Comparison of ENCODE assay signal across 10 cellular contexts in genomic region chr6:30062471-30063178, GRCh38. TPM values are rescaled to one million over a fixed set of nuclear protein-coding genes. Genes with fewer than 3 reads are reported as not detected.
DNase-seq lines count a peak whose midpoint lies in the region; ATAC-seq, FAIRE-seq and TF ChIP-seq lines count a peak whose summit lies in the region.
"Had no signal": no experiment of that assay in that cellular context is flagged by ENCODE, and none has a peak within 500 bp of the region (broad histone marks: within the 10 kb centered on the region; RNA-seq: fewer than 3 reads in every experiment).

No MANE protein-coding gene starts in this region.

- H3K4me3 ChIP-seq in CD4-positive, alpha-beta memory T cell (ENCODE audit: low read length in 2 of 2) = peak overlapping the region in 1 of 2 donors; percentile 62
- peak overlapping the region; percentile 98 for H3K4me3 ChIP-seq in Karpas-422 (ENCODE audit: low read length)
- H3K4me3 ChIP-seq in K562 = peak overlapping the region; percentile 79
- H3K4me3 ChIP-seq in naive thymus-derived CD4-positive, alpha-beta T cell (ENCODE audit: low read length) = peak overlapping the region; percentile 95

- peaks cover 15% of the 10 kb centered on the region for H3K36me3 ChIP-seq in CD4-positive, alpha-beta memory T cell (ENCODE audit: insufficient read depth, low read length)
- H3K36me3 ChIP-seq in Karpas-422 (ENCODE audit: insufficient read depth, low read length) = peaks cover 14% of the 10 kb centered on the region; the same call in 1 of the 2 replicates
- peaks cover 30% of the 10 kb centered on the region for H3K36me3 ChIP-seq in K562 (ENCODE audit: control insufficient read depth, insufficient read depth, low read length)
- peaks cover 5 to 13% (median 8%) of the 10 kb centered on the region in 3 experiments for H3K36me3 ChIP-seq in naive thymus-derived CD4-positive, alpha-beta T cell (ENCODE audit: control insufficient read depth in 2 of 3, insufficient read depth in 3 of 3, low read length in 3 of 3)

- peak overlapping the region; percentile 96 to 99 (median 98) for H3K4me3 Mint-ChIP-seq in CD4-positive, alpha-beta memory T cell
- peak overlapping the region; percentile 93 to 99 (median 98) for H3K4me3 Mint-ChIP-seq in naive thymus-derived CD4-positive, alpha-beta T cell

- H3K9me3 Mint-ChIP-seq in CD4-positive, alpha-beta memory T cell = peaks cover 0 to 3% (median 0%) of the 10 kb centered on the region in 8 donors
- H3K9me3 Mint-ChIP-seq in naive thymus-derived CD4-positive, alpha-beta T cell = peaks cover 0 to 5% (median 0%) of the 10 kb centered on the region in 11 donors

- H2AFZ ChIP-seq in Karpas-422 (ENCODE audit: low read length) = no peak overlapping the region
- no peak overlapping the region for H2AFZ ChIP-seq in K562 (ENCODE audit: low read depth, low read length)

- intact Hi-C loops in CD4-positive, alpha-beta memory T cell (cut with micrococcal nuclease) = no loop called here
- intact Hi-C loops in K562 (cut with micrococcal nuclease) = loop anchor here (5.0 to 10.0 kb wide), 2 partner anchors 95 to 282 kb away; partner anchors contain the start of gene RPP21
- intact Hi-C loops in naive thymus-derived CD4-positive, alpha-beta T cell (cut with micrococcal nuclease) = loop anchor here (5.0 to 10.0 kb wide), 2 partner anchors 340 to 662 kb away; partner anchors contain the start of genes HLA-F (in 1 of the 2) and TUBB (in 1 of the 2)

- peaks cover 22 to 62% (median 39%) of the 10 kb centered on the region in 4 donors for H3K4me1 Mint-ChIP-seq in CD4-positive, alpha-beta memory T cell
- peaks cover 26 to 77% (median 63%) of the 10 kb centered on the region in 7 donors for H3K4me1 Mint-ChIP-seq in naive thymus-derived CD4-positive, alpha-beta T cell

- no peak for FAIRE-seq in K562 (lab: Jason Lieb, UNC)

- ATAC-seq in K562 = no peak
- ATAC-seq in naive thymus-derived CD4-positive, alpha-beta T cell = no peak
- no peak for ATAC-seq in GM18870 (IDR thresholded peaks at IDR 0.05; ENCODE audit: unreplicated experiment)

- H3K9me2 ChIP-seq in Karpas-422 (replicated peaks; ENCODE audit: insufficient read depth, low read length) = no peaks in the 10 kb centered on the region

- no peaks in the 10 kb centered on the region for H4K20me1 ChIP-seq in Karpas-422 (ENCODE audit: insufficient read depth, low read depth, low read length)
- H4K20me1 ChIP-seq in K562 (replicated peaks; ENCODE audit: control insufficient read depth, insufficient read depth, low read length) = no peaks in the 10 kb centered on the region

- in situ Hi-C loops in K562 (cut with MboI) = no loop called here

- no peak for TF ChIP-seq POLR2A in K562 (conservative IDR thresholded peaks at IDR 0.05)

- H3K9me1 ChIP-seq in K562 (ENCODE audit: control insufficient read depth, insufficient read depth, low read length) = no peaks in the 10 kb centered on the region

- peaks cover 28 to 56% of the 10 kb centered on the region in 2 donors for H3K36me3 Mint-ChIP-seq in CD4-positive, alpha-beta memory T cell
- H3K36me3 Mint-ChIP-seq in naive thymus-derived CD4-positive, alpha-beta T cell = peaks cover 0 to 32% (median 19%) of the 10 kb centered on the region in 5 donors

- no peak for TF ChIP-seq EP300 in K562 (IDR thresholded peaks at IDR 0.05; ENCODE audit: low read length)

- peak overlapping the region; percentile 85 for H3K9ac ChIP-seq in Karpas-422 (ENCODE audit: low read length)
- H3K9ac ChIP-seq in K562 (ENCODE audit: insufficient read depth in 1 of 2, low read depth in 2 of 2, low read length in 2 of 2) = peak overlapping the region in 1 of 2 experiments; percentile 96; a peak in 1 of 4 replicates

- H3K27ac Mint-ChIP-seq in CD4-positive, alpha-beta memory T cell = peak overlapping the region; percentile 97 to 100 (median 99)
- H3K27ac Mint-ChIP-seq in naive thymus-derived CD4-positive, alpha-beta T cell = peak overlapping the region in 8 of 9 donors; percentile 43 to 99 (median 99)

- peaks cover 0 to 1% of the 10 kb centered on the region in 2 donors for H3K27me3 Mint-ChIP-seq in CD4-positive, alpha-beta memory T cell
- no peaks in the 10 kb centered on the region for H3K27me3 Mint-ChIP-seq in naive thymus-derived CD4-positive, alpha-beta T cell

- CTCF ChIA-PET in CD4-positive, alpha-beta memory T cell (lab: Charles Lee; ENCODE audit: partially characterized antibody) = interaction anchor here (0.8 to 4.8 kb wide), 2 partner anchors 40 to 439 kb away, joined by 3 to 29 read pairs; no protein-coding TSS in a partner anchor
- CTCF ChIA-PET in K562 (lab: Yijun Ruan, JAX; ENCODE audit: low intra/inter-chr PET ratio) = no interaction called here
- CTCF ChIA-PET in naive thymus-derived CD4-positive, alpha-beta T cell (lab: Charles Lee) = no interaction called here

- H3K4me2 ChIP-seq in Karpas-422 (ENCODE audit: low read depth, low read length, poor library complexity, severe bottlenecking) = peak overlapping the region; percentile 93
- H3K4me2 ChIP-seq in K562 (ENCODE audit: insufficient read depth, low read length) = peak overlapping the region; percentile 93; the same call in 1 of the 2 replicates

- peaks cover 45% of the 10 kb centered on the region for H3K4me1 ChIP-seq in CD4-positive, alpha-beta memory T cell (ENCODE audit: insufficient read depth, low read length)
- H3K4me1 ChIP-seq in Karpas-422 (ENCODE audit: low read length) (peaks cover 54% of the 10 kb centered on the region), K562 (replicated peaks in 1 of 2; ENCODE audit: control insufficient read depth in 2 of 2, insufficient read depth in 2 of 2, low read length in 2 of 2) (peaks cover 0 to 14% of the 10 kb centered on the region in 2 experiments; a peak in 3 of 5 replicates)
- peaks cover 26 to 27% of the 10 kb centered on the region in 2 donors for H3K4me1 ChIP-seq in naive thymus-derived CD4-positive, alpha-beta T cell (ENCODE audit: control insufficient read depth in 2 of 2, insufficient read depth in 2 of 2, low read length in 2 of 2)

- TF ChIP-seq RAD21 in K562 (CRISPR knock-in tag; conservative IDR thresholded peaks at IDR 0.05 in 1 of 2, IDR thresholded peaks at IDR 0.05 in 1 of 2) = no peak

- POLR2A ChIA-PET in CD4-positive, alpha-beta memory T cell (lab: Charles Lee; ENCODE audit: partially characterized antibody) = interaction anchor here (0.7 to 4.4 kb wide), 6 partner anchors 12 to 1530 kb away, joined by 3 to 26 read pairs (median 6); partner anchors contain the start of genes NCR3, RNF39 and TRIM39
- POLR2A ChIA-PET in K562 (lab: Yijun Ruan, JAX) = no interaction called here
- POLR2A ChIA-PET in naive thymus-derived CD4-positive, alpha-beta T cell (lab: Charles Lee) = interaction anchor here (1.3 to 2.9 kb wide), 3 partner anchors 27 to 121 kb away, joined by 4 to 14 read pairs (median 6); partner anchors contain the start of gene HLA-A

- H3K79me2 ChIP-seq in Karpas-422 (ENCODE audit: low read length) (peaks cover 59% of the 10 kb centered on the region), K562 (ENCODE audit: control insufficient read depth, insufficient read depth, low read length) (peaks cover 58% of the 10 kb centered on the region)

- no peak for TF ChIP-seq CTCF in K562 (IDR thresholded peaks at IDR 0.05 in 2 of 3, conservative IDR thresholded peaks at IDR 0.05 in 1 of 3; ENCODE audit: insufficient read depth in 2 of 3, low read depth in 1 of 3, low read length in 3 of 3)

- DNase-seq in CD4-positive, alpha-beta memory T cell = peak in 2 of 5 donors; percentile 30 to 66
- no peak for DNase-seq in Karpas-422
- peak in 1 of 4 experiments; percentile 20 for DNase-seq in K562 (ENCODE audit: extremely low read depth in 1 of 4, low spot score in 3 of 4)
- DNase-seq in naive thymus-derived CD4-positive, alpha-beta T cell = peak in 1 of 9 donors; percentile 30
- DNase-seq in COLO668 (lab: John Stamatoyannopoulos, UW; ENCODE audit: unreplicated experiment) = no peak
- no peak for DNase-seq in AG08396 (ENCODE audit: low spot score)
- DNase-seq in NCI-H1417 treated with DMSO at 0.1 percent for 48 hours (lab: John Stamatoyannopoulos, UW) = no peak
- DNase-seq: NCI-H774; stimulated activated CD4-positive, alpha-beta T cell treated with anti-CD3 and anti-CD28 coated beads, Interleukin-2, amount 100 ng/mL, for 48 hours had no signal

- H3K9me3 ChIP-seq in CD4-positive, alpha-beta memory T cell (ENCODE audit: control insufficient read depth in 1 of 2, low read length in 2 of 2) = no peaks in the 10 kb centered on the region
- H3K9me3 ChIP-seq in Karpas-422 (ENCODE audit: low read length) (no peaks in the 10 kb centered on the region), K562 (replicated peaks; ENCODE audit: control insufficient read depth, insufficient read depth, low read depth, low read length) (no peaks in the 10 kb centered on the region)
- no peaks in the 10 kb centered on the region for H3K9me3 ChIP-seq in naive thymus-derived CD4-positive, alpha-beta T cell (ENCODE audit: control insufficient read depth in 2 of 3, low read length in 3 of 3)

- BruUV-seq in K562 (replicated peaks; lab: Mats Ljungman, UMichigan) = no TSS peak

- H3K27ac ChIP-seq in CD4-positive, alpha-beta memory T cell (ENCODE audit: low read depth, low read length) = peak overlapping the region; percentile 92
- H3K27ac ChIP-seq in Karpas-422 (ENCODE audit: low read length) (no peak overlapping the region), K562 (ENCODE audit: extremely low read depth, low read depth, low read length) (peak overlapping the region; percentile 85; the same call in 1 of the 3 replicates)
- peak overlapping the region; percentile 92 for H3K27ac ChIP-seq in naive thymus-derived CD4-positive, alpha-beta T cell (ENCODE audit: low read depth, low read length)

- 63% methylated on average over 5 of the region's 7 CpGs for WGBS in K562 (ENCODE audit: insufficient coverage, low coverage, missing lambda C conversion rate)

- no peaks in the 10 kb centered on the region for H3K27me3 ChIP-seq in CD4-positive, alpha-beta memory T cell (ENCODE audit: insufficient read depth, low read length)
- no peaks in the 10 kb centered on the region for H3K27me3 ChIP-seq in Karpas-422 (ENCODE audit: low read length)
- no peaks in the 10 kb centered on the region for H3K27me3 ChIP-seq in K562 (ENCODE audit: control insufficient read depth in 2 of 2, insufficient read depth in 2 of 2, low read length in 2 of 2)
- H3K27me3 ChIP-seq in naive thymus-derived CD4-positive, alpha-beta T cell (ENCODE audit: control insufficient read depth in 2 of 2, insufficient read depth in 2 of 2, low read length in 2 of 2) = no peaks in the 10 kb centered on the region

RNA-seq across cellular contexts. Expression of gene POLR1H, which starts 1.6 kb away (rescaled TPM):
- total RNA-seq in CD4-positive, alpha-beta memory T cell = 10 to 100 TPM; 47.2 to 50.0 TPM
- 100 to 1,000 TPM in 1 of 2 donors, 10 to 100 TPM in 1; 65.7 to 109 TPM for polyA plus RNA-seq in CD4-positive, alpha-beta memory T cell
- total RNA-seq in Karpas-422 (2014; rRNA removed; shearing (Covaris generic); ENCODE audit: low replicate concordance) = 64.3 and 85.1 TPM in 2 replicates
- 19.9 and 30.6 TPM in 2 replicates for total RNA-seq in K562 (2011; cell fraction: chromatin; rRNA removed; ENCODE audit: low replicate concordance)
- 30.3 and 30.7 TPM in 2 replicates for total RNA-seq in K562 (2011; cell fraction: nucleolus; rRNA removed)
- total RNA-seq in K562 (2011; cell fraction: nucleoplasm; rRNA removed) = 29.0 and 30.1 TPM in 2 replicates
- total RNA-seq in K562 (2014; rRNA removed) (92.2 and 119 TPM in 2 replicates), K562 (2014; rRNA removed; fragmentation: Illumina TruSeq; extraction: Trizol) (126 and 174 TPM in 2 replicates), K562 (2015; rRNA removed; fragmentation: Illumina TruSeq; extraction: Trizol) (150 and 160 TPM in 2 replicates), K562 (2021) (113 and 123 TPM in 2 replicates)
- polyA plus RNA-seq in K562 (2011; rRNA removed) (143 and 156 TPM in 2 replicates), K562 (2014; fragmentation: Illumina TruSeq; extraction: Trizol) (115 and 122 TPM in 2 replicates), K562 (2014; fragmentation: Nextera tagmentation; extraction: Ambion mirVana) (100 to 1,000 TPM; 322 to 333 TPM), K562 (2014; rRNA removed) (121 and 149 TPM in 2 replicates)
- 189 and 193 TPM in 2 replicates for polyA plus RNA-seq in K562 (2011; cell fraction: cytosol; rRNA removed)
- 115 and 130 TPM in 2 replicates for polyA plus RNA-seq in K562 (2011; cell fraction: nucleus; rRNA removed)
- 130 and 140 TPM in 2 replicates for polyA plus RNA-seq in K562 (2012)
- 35.4 and 40.0 TPM in 2 replicates for polyA minus RNA-seq in K562 (2011; rRNA and poly(A)+ RNA removed)
- polyA minus RNA-seq in K562 (2011; cell fraction: cytosol; rRNA and poly(A)+ RNA removed) = 15.2 and 16.0 TPM in 2 replicates
- 15.9 and 21.0 TPM in 2 replicates for polyA minus RNA-seq in K562 (2011; cell fraction: nucleus; rRNA and poly(A)+ RNA removed)
- total RNA-seq in naive thymus-derived CD4-positive, alpha-beta T cell = 10 to 100 TPM; 27.3 to 66.8 (median 45.0) TPM
- 100 to 1,000 TPM in 1 of 2 donors, 10 to 100 TPM in 1; 89.2 to 128 TPM for polyA plus RNA-seq in naive thymus-derived CD4-positive, alpha-beta T cell

RNA-seq across cellular contexts. Expression of gene PPP1R11, which starts 4.4 kb away (rescaled TPM):
- 10 to 100 TPM; 65.2 to 66.2 TPM for total RNA-seq in CD4-positive, alpha-beta memory T cell
- polyA plus RNA-seq in CD4-positive, alpha-beta memory T cell = 100 to 1,000 TPM; 114 to 134 TPM
- total RNA-seq in Karpas-422 (2014; rRNA removed; shearing (Covaris generic); ENCODE audit: low replicate concordance) = 26.6 and 31.5 TPM in 2 replicates
- 13.4 and 14.5 TPM in 2 replicates for total RNA-seq in K562 (2011; cell fraction: chromatin; rRNA removed; ENCODE audit: low replicate concordance)
- 8.8 and 9.7 TPM in 2 replicates for total RNA-seq in K562 (2011; cell fraction: nucleolus; rRNA removed)
- 19.6 and 32.7 TPM in 2 replicates for total RNA-seq in K562 (2011; cell fraction: nucleoplasm; rRNA removed)
- total RNA-seq in K562 (2014; rRNA removed) (32.9 and 46.2 TPM in 2 replicates), K562 (2014; rRNA removed; fragmentation: Illumina TruSeq; extraction: Trizol) (39.3 and 40.8 TPM in 2 replicates), K562 (2015; rRNA removed; fragmentation: Illumina TruSeq; extraction: Trizol) (51.3 and 51.5 TPM in 2 replicates), K562 (2021) (44.6 and 49.7 TPM in 2 replicates)
- polyA plus RNA-seq in K562 (2011; rRNA removed) (74.6 and 77.8 TPM in 2 replicates), K562 (2014; fragmentation: Illumina TruSeq; extraction: Trizol) (71.7 and 94.8 TPM in 2 replicates), K562 (2014; fragmentation: Nextera tagmentation; extraction: Ambion mirVana) (10 to 100 TPM; 17.8 to 30.9 TPM), K562 (2014; rRNA removed) (58.1 and 64.1 TPM in 2 replicates)
- polyA plus RNA-seq in K562 (2011; cell fraction: cytosol; rRNA removed) = 56.3 and 72.0 TPM in 2 replicates
- 35.3 and 42.5 TPM in 2 replicates for polyA plus RNA-seq in K562 (2011; cell fraction: nucleus; rRNA removed)
- 47.5 and 59.4 TPM in 2 replicates for polyA plus RNA-seq in K562 (2012)
- polyA minus RNA-seq in K562 (2011; rRNA and poly(A)+ RNA removed) = 27.6 and 29.1 TPM in 2 replicates
- polyA minus RNA-seq in K562 (2011; cell fraction: cytosol; rRNA and poly(A)+ RNA removed) = 12.3 and 21.0 TPM in 2 replicates
- polyA minus RNA-seq in K562 (2011; cell fraction: nucleus; rRNA and poly(A)+ RNA removed) = 8.5 and 12.9 TPM in 2 replicates
- 10 to 100 TPM; 49.4 to 67.1 (median 62.7) TPM for total RNA-seq in naive thymus-derived CD4-positive, alpha-beta T cell
- 100 to 1,000 TPM; 112 to 113 TPM for polyA plus RNA-seq in naive thymus-derived CD4-positive, alpha-beta T cell

RNA-seq across cellular contexts. Expression of gene RNF39, which starts 12.9 kb away (rescaled TPM):
- total RNA-seq in CD4-positive, alpha-beta memory T cell = not detected
- polyA plus RNA-seq in CD4-positive, alpha-beta memory T cell = under 1 TPM in 1 of 2 donors, not detected in 1; 0.21 TPM
- total RNA-seq in Karpas-422 (2014; rRNA removed; shearing (Covaris generic); ENCODE audit: low replicate concordance) = not detected in 2 replicates
- total RNA-seq in K562 (2011; cell fraction: chromatin; rRNA removed; ENCODE audit: low replicate concordance) = not detected in 2 replicates
- total RNA-seq in K562 (2011; cell fraction: nucleolus; rRNA removed) = not detected in 2 replicates
- not detected in 2 replicates for total RNA-seq in K562 (2011; cell fraction: nucleoplasm; rRNA removed)
- not detected in 2 replicates for total RNA-seq in K562 (2014; rRNA removed)
- not detected in 2 replicates for total RNA-seq in K562 (2014; rRNA removed; fragmentation: Illumina TruSeq; extraction: Trizol)
- not detected in 2 replicates for total RNA-seq in K562 (2015; rRNA removed; fragmentation: Illumina TruSeq; extraction: Trizol)
- not detected in 2 replicates for total RNA-seq in K562 (2021)
- polyA plus RNA-seq in K562 (2011; rRNA removed) = not detected in 2 replicates
- not detected in 2 replicates for polyA plus RNA-seq in K562 (2011; cell fraction: cytosol; rRNA removed)
- not detected in 2 replicates for polyA plus RNA-seq in K562 (2011; cell fraction: nucleus; rRNA removed)
- polyA plus RNA-seq in K562 (2012) = 0.68 and 1.5 TPM in 2 replicates
- polyA plus RNA-seq in K562 (2014; fragmentation: Illumina TruSeq; extraction: Trizol) = not detected in 2 replicates
- not detected for polyA plus RNA-seq in K562 (2014; fragmentation: Nextera tagmentation; extraction: Ambion mirVana)
- not detected in 2 replicates for polyA plus RNA-seq in K562 (2014; rRNA removed)
- polyA minus RNA-seq in K562 (2011; rRNA and poly(A)+ RNA removed) = not detected in 2 replicates
- polyA minus RNA-seq in K562 (2011; cell fraction: cytosol; rRNA and poly(A)+ RNA removed) = not detected in 2 replicates
- not detected in 2 replicates for polyA minus RNA-seq in K562 (2011; cell fraction: nucleus; rRNA and poly(A)+ RNA removed)
- not detected for total RNA-seq in naive thymus-derived CD4-positive, alpha-beta T cell
- under 1 TPM in 1 of 2 donors, not detected in 1; 0.33 TPM for polyA plus RNA-seq in naive thymus-derived CD4-positive, alpha-beta T cell

RNA-seq across cellular contexts. Expression of gene TRIM31, which starts 50.3 kb away (rescaled TPM):
- under 1 TPM in 1 of 2 experiments, not detected in 1; 0.20 TPM for total RNA-seq in CD4-positive, alpha-beta memory T cell
- polyA plus RNA-seq in CD4-positive, alpha-beta memory T cell = under 1 TPM; 0.11 to 0.21 TPM
- total RNA-seq in Karpas-422 (2014; rRNA removed; shearing (Covaris generic); ENCODE audit: low replicate concordance) = not detected in 2 replicates
- total RNA-seq in K562 (2011; cell fraction: chromatin; rRNA removed; ENCODE audit: low replicate concordance) = not detected in 2 replicates
- not detected in 2 replicates for total RNA-seq in K562 (2011; cell fraction: nucleolus; rRNA removed)
- total RNA-seq in K562 (2011; cell fraction: nucleoplasm; rRNA removed) = not detected in 2 replicates
- not detected in 2 replicates for total RNA-seq in K562 (2014; rRNA removed)
- not detected in 2 replicates for total RNA-seq in K562 (2014; rRNA removed; fragmentation: Illumina TruSeq; extraction: Trizol)
- total RNA-seq in K562 (2015; rRNA removed; fragmentation: Illumina TruSeq; extraction: Trizol) = not detected in 2 replicates
- total RNA-seq in K562 (2021) = not detected in 2 replicates
- polyA plus RNA-seq in K562 (2011; rRNA removed) = not detected in 2 replicates
- not detected in 2 replicates for polyA plus RNA-seq in K562 (2011; cell fraction: cytosol; rRNA removed)
- not detected in 2 replicates for polyA plus RNA-seq in K562 (2011; cell fraction: nucleus; rRNA removed)
- polyA plus RNA-seq in K562 (2012) = not detected in 2 replicates
- not detected in 2 replicates for polyA plus RNA-seq in K562 (2014; fragmentation: Illumina TruSeq; extraction: Trizol)
- polyA plus RNA-seq in K562 (2014; fragmentation: Nextera tagmentation; extraction: Ambion mirVana) = not detected
- polyA plus RNA-seq in K562 (2014; rRNA removed) = not detected in 2 replicates
- polyA minus RNA-seq in K562 (2011; rRNA and poly(A)+ RNA removed) = not detected in 2 replicates
- not detected in 2 replicates for polyA minus RNA-seq in K562 (2011; cell fraction: cytosol; rRNA and poly(A)+ RNA removed)
- polyA minus RNA-seq in K562 (2011; cell fraction: nucleus; rRNA and poly(A)+ RNA removed) = not detected in 2 replicates
- total RNA-seq in naive thymus-derived CD4-positive, alpha-beta T cell = under 1 TPM in 2 of 5 experiments, not detected in 3; 0.32 TPM
- under 1 TPM in 1 of 2 donors, not detected in 1; 0.59 TPM for polyA plus RNA-seq in naive thymus-derived CD4-positive, alpha-beta T cell
